9 cellular contexts compared by ENCODE assay signal in the genomic region with DNA sequence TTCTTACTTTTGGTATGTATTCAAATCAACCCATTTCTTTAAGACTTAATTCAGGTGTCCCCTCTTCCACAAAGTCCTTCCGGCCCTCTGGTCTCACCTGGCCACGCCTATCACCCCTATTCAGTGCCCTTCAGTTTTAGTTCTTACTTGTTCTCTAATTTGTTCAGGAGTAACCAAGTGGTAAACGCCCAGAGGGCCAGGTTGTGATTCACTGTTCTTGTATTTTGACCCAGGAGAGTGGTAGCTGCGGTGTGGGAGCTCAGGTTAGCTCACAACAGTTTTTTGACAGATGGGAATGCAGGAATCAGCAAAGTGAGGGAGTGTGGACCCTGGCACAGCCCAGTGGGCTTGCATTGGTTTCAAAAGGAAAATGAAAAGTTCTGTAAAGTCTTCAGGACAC.
DNase-seq lines count a peak whose midpoint lies in the region; ATAC-seq and TF ChIP-seq lines count a peak whose summit lies in the region.
"Had no signal": no experiment of that assay in that cellular context is flagged by ENCODE, and none has a peak within 500 bp of the region (broad histone marks: within the 10 kb centered on the region; RNA-seq: fewer than 3 reads in every experiment).

No MANE protein-coding gene starts in this region.

- H3K14ac ChIP-seq in H9 (ENCODE audit: insufficient read depth, low read length): no peak overlapping the region

- no peak overlapping the region for H4K91ac ChIP-seq in H9 (ENCODE audit: insufficient read length, low read depth, low read length)

- no peaks in the 10 kb centered on the region for H3K23me2 ChIP-seq in H9 (ENCODE audit: insufficient read length, low read depth, low read length, poor library complexity, severe bottlenecking)

- no peaks in the 10 kb centered on the region; a peak in 1 of 5 replicates for H3K9me3 Mint-ChIP-seq in H9
- H3K9me3 Mint-ChIP-seq in activated naive CD4-positive, alpha-beta T cell treated with anti-CD3 and anti-CD28 coated beads, Interleukin-2, amount 50 U/mL, for 72 hours: no peaks in the 10 kb centered on the region
- peaks cover under 1% of the 10 kb centered on the region for H3K9me3 Mint-ChIP-seq in glutamatergic neuron (ENCODE audit: unreplicated experiment)

- H3K36me3 Mint-ChIP-seq in H9 (ENCODE audit: insufficient read depth in 1 of 3, low read depth in 3 of 3): no peaks in the 10 kb centered on the region
- H3K36me3 Mint-ChIP-seq in activated naive CD4-positive, alpha-beta T cell treated with anti-CD3 and anti-CD28 coated beads, Interleukin-2, amount 50 U/mL, for 72 hours: peaks cover 0 to 8% of the 10 kb centered on the region in 2 donors
- H3K36me3 Mint-ChIP-seq in glutamatergic neuron (ENCODE audit: unreplicated experiment): no peaks in the 10 kb centered on the region

- no peak overlapping the region for H2BK120ac ChIP-seq in H9 (ENCODE audit: low read depth, low read length, poor library complexity, severe bottlenecking)

- H3K27me3 ChIP-seq in ACC112 (ENCODE audit: insufficient read depth, low read length) (no peaks in the 10 kb centered on the region), H9 (ENCODE audit: insufficient read depth, low read length) (no peaks in the 10 kb centered on the region), testis (no peaks in the 10 kb centered on the region)

- no peak overlapping the region for H3K4me3 Mint-ChIP-seq in H9
- H3K4me3 Mint-ChIP-seq in glutamatergic neuron (ENCODE audit: unreplicated experiment): no peak overlapping the region

- no peak overlapping the region for H3K9ac ChIP-seq in H9 (ENCODE audit: extremely low read depth, insufficient read length, low read length)

- no peaks in the 10 kb centered on the region for H3K9me3 ChIP-seq in H9 (ENCODE audit: control insufficient read depth, low read depth, low read length)
- H3K9me3 ChIP-seq in testis: no peaks in the 10 kb centered on the region

- H3K4ac ChIP-seq in H9 (ENCODE audit: low read depth, low read length): no peak overlapping the region

- no peak overlapping the region for H2BK15ac ChIP-seq in H9 (ENCODE audit: low read depth, low read length)

- H3K18ac ChIP-seq in H9 (ENCODE audit: insufficient read length, low read depth, low read length): no peak overlapping the region

- no peak overlapping the region for H3K56ac ChIP-seq in H9 (ENCODE audit: insufficient read length, low read depth, low read length)

- H3K36me3 ChIP-seq in ACC112 (ENCODE audit: insufficient read depth, low read length) (no peaks in the 10 kb centered on the region), testis (ENCODE audit: low read depth, missing control alignments) (no peaks in the 10 kb centered on the region)

- H3K4me2 ChIP-seq in H9 (ENCODE audit: insufficient read depth, insufficient read length, low read length): no peak overlapping the region

- no peaks in the 10 kb centered on the region for H3K27me3 Mint-ChIP-seq in H9 (ENCODE audit: low read depth)
- no peaks in the 10 kb centered on the region for H3K27me3 Mint-ChIP-seq in glutamatergic neuron (ENCODE audit: unreplicated experiment)

- peak overlapping the region; percentile 28; the same call in 1 of the 2 replicates for H3K27ac ChIP-seq in ACC112 (ENCODE audit: low read depth, low read length)
- H3K27ac ChIP-seq in H9 (ENCODE audit: insufficient read length, low read depth, low read length): peak overlapping the region; percentile 33
- no peak overlapping the region for H3K27ac ChIP-seq in testis

- H2BK12ac ChIP-seq in H9 (ENCODE audit: insufficient read length, low read depth, low read length): no peak overlapping the region

- no peak overlapping the region for H2AK5ac ChIP-seq in H9 (ENCODE audit: insufficient read length, low read length)

- H3K4me3 ChIP-seq in ACC112 (ENCODE audit: low read depth, low read length): no peak overlapping the region
- no peak overlapping the region for H3K4me3 ChIP-seq in testis

- no CpG with 5 or more reads among the region's 4 CpGs for WGBS in H9 (ENCODE audit: extremely low coverage, insufficient read length, low lambda C conversion rate)
- WGBS in testis, 2 donors: 91 to 93% methylated on average over 4 of the region's 4 CpGs

- no peak overlapping the region for H2BK20ac ChIP-seq in H9 (ENCODE audit: low read depth, low read length, poor library complexity, severe bottlenecking)

- ATAC-seq in activated naive CD4-positive, alpha-beta T cell treated with anti-CD3 and anti-CD28 coated beads, Interleukin-2, amount 50 U/mL, for 72 hours: peak in 1 of 2 donors; percentile 28
- ATAC-seq in HG03520 (IDR thresholded peaks at IDR 0.05; ENCODE audit: unreplicated experiment): no peak

- no peak for TF ChIP-seq POLR2A in testis (IDR thresholded peaks at IDR 0.05)

- H4K5ac ChIP-seq in H9 (ENCODE audit: insufficient read length, low read depth, low read length): no peak overlapping the region

- no peak overlapping the region for H4K8ac ChIP-seq in H9 (replicated peaks; ENCODE audit: insufficient read length, low read depth, low read length)

- H3K79me2 ChIP-seq in ACC112 (ENCODE audit: control insufficient read depth, insufficient read depth, low read length, unreplicated experiment): no peaks in the 10 kb centered on the region
- no peaks in the 10 kb centered on the region for H3K79me2 ChIP-seq in H9 (ENCODE audit: insufficient read depth, low read length)

- no peak overlapping the region for H3T11ph ChIP-seq in H9 (ENCODE audit: low read length)

- DNase-seq in H9 (no peak), kidney glomerular epithelial cell (lab: John Stamatoyannopoulos, UW) (peak; percentile 39), Kasumi-1 (lab: John Stamatoyannopoulos, UW) (no peak), glutamatergic neuron (no peak), testis (no peak)
- DNase-seq in activated naive CD4-positive, alpha-beta T cell treated with anti-CD3 and anti-CD28 coated beads, Interleukin-2, amount 50 U/mL, for 72 hours (ENCODE audit: low spot score in 2 of 2): no peak
- DNase-seq: NCI-H526 treated with DMSO at 0.1 percent for 48 hours had no signal

- H3K23ac ChIP-seq in H9 (ENCODE audit: insufficient read length, low read depth, low read length): no peak overlapping the region

- TF ChIP-seq CTCF in H9 (conservative IDR thresholded peaks at IDR 0.05) (no peak), glutamatergic neuron (IDR thresholded peaks at IDR 0.05; ENCODE audit: partially characterized antibody, unreplicated experiment) (no peak), testis (IDR thresholded peaks at IDR 0.05) (no peak)

- H3K4me1 ChIP-seq in ACC112 (ENCODE audit: control insufficient read depth, insufficient read depth, low read length, unreplicated experiment) (peaks cover 45% of the 10 kb centered on the region), H9 (ENCODE audit: insufficient read depth, low read length) (no peaks in the 10 kb centered on the region; the same call in 1 of the 2 replicates), testis (no peaks in the 10 kb centered on the region)

- peaks cover 18 to 26% of the 10 kb centered on the region in 2 experiments for H3K4me1 Mint-ChIP-seq in H9
- peaks cover 16% of the 10 kb centered on the region for H3K4me1 Mint-ChIP-seq in glutamatergic neuron (ENCODE audit: low read depth, unreplicated experiment)

- H2BK5ac ChIP-seq in H9 (ENCODE audit: insufficient read length, low read length): no peak overlapping the region

- peak overlapping the region; percentile 26 to 71 (median 37); a peak in 6 of 7 replicates for H3K27ac Mint-ChIP-seq in H9
- peak overlapping the region; percentile 66 to 87 for H3K27ac Mint-ChIP-seq in activated naive CD4-positive, alpha-beta T cell treated with anti-CD3 and anti-CD28 coated beads, Interleukin-2, amount 50 U/mL, for 72 hours
- no peak overlapping the region for H3K27ac Mint-ChIP-seq in glutamatergic neuron (ENCODE audit: unreplicated experiment)

- H2AFZ ChIP-seq in ACC112 (ENCODE audit: low read length, unreplicated experiment) (no peak overlapping the region), H9 (ENCODE audit: low read length) (no peak overlapping the region)

- intact Hi-C loops in testis (cut with DNase I; ENCODE audit: low total_unique reads): loop anchor here (10.0 kb wide), 1 partner anchor 163 kb away; no protein-coding TSS in a partner anchor

- H4K20me1 ChIP-seq in H9 (ENCODE audit: control insufficient read depth, insufficient read depth, insufficient read length): no peaks in the 10 kb centered on the region

- H3K79me1 ChIP-seq in H9 (ENCODE audit: insufficient read depth, low read depth, low read length, poor library complexity, severe bottlenecking): no peaks in the 10 kb centered on the region

Comparison
In these comparisons a context has a peak if more than half of its experiments do, and no peak if none do; other contexts are left out.
1. H3K27ac ChIP-seq: peak in ACC112 (single experiment) and H9 (single experiment); none in testis (0 of 2).